18 cellular contexts compared by ENCODE assay signal in the genomic region with DNA sequence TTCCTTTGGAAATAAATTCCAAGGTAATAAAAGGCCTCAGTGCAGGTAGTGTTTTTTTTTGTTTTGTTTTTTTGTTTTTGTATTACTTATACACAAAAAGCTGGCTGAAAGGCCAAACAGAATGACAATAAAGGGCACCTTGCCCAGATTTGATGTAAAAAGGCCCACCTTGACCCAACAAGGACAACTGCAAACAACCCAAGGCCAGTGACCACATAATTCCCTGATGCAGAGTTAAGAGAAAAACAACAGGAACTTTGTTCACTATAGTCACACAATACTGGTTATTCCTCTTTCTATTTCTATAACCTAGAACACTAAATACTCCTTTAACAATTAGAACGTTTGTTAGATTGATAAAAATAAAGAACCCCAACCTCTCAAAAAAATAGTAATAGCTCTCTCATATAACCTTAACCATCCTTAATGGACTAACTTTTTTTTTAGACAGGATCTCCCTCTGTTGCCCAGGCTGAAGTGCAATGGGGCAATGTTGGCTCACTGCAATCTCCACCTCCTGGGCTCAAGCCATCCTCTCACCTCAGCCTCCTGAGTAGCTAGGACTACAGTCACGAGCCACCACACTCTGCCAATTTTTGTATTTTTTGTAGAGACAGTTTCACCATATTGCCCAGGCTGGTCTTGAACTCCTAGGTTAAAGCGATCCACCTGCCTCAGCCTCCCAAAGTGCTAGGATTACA.
"Had no signal": no experiment of that assay in that cellular context is flagged by ENCODE, and none has a peak within 500 bp of the region (broad histone marks: within the 10 kb centered on the region; RNA-seq: fewer than 3 reads in every experiment).

No MANE protein-coding gene starts in this region.

- H3K9me3 ChIP-seq: tibial artery had no signal

- H3K36me3 ChIP-seq: cardiac muscle cell, tibial artery had no signal

- ATAC-seq: activated CD4-positive, CD25-positive, alpha-beta regulatory T cell treated with anti-CD3 and anti-CD28 coated beads, Interleukin-2, amount 50 U/mL, for 24 hours; activated CD8-positive, alpha-beta memory T cell treated with anti-CD3 and anti-CD28 coated beads, Interleukin-2, amount 10 ng/mL, durations not matched to agents 7 days and 5 days; left ventricle myocardium superior; stimulated activated naive CD8-positive, alpha-beta T cell treated with anti-CD3 and anti-CD28 coated beads, Interleukin-15, Interleukin-2, amounts not matched to agents 100 U/mL and 50 U/mL, for 24 hours had no signal

- DNase-seq: activated CD4-positive, alpha-beta memory T cell treated with anti-CD3 and anti-CD28 coated beads, Interleukin-2, amount 10 ng/mL, durations not matched to agents 7 days and 5 days; activated CD4-positive, alpha-beta T cell treated with anti-CD3 and anti-CD28 coated beads, Interleukin-2, amount 10 ng/mL, durations not matched to agents 24 days and 14 days; activated CD8-positive, alpha-beta memory T cell treated with anti-CD3 and anti-CD28 coated beads, Interleukin-2, amount 10 ng/mL, durations not matched to agents 7 days and 5 days; activated effector memory CD4-positive, alpha-beta T cell treated with anti-CD3 and anti-CD28 coated beads, Interleukin-2, amount 50 U/mL, for 16 hours; activated naive CD4-positive, alpha-beta T cell treated with anti-CD3 and anti-CD28 coated beads, Interleukin-2, amount 10 ng/mL, durations not matched to agents 7 days and 5 days; activated T-cell treated with anti-CD3 and anti-CD28 coated beads for 4 hours; amygdala; cortex of kidney; immature natural killer cell; kidney glomerular epithelial cell; left ventricle myocardium superior; stimulated activated CD4-positive, alpha-beta T cell treated with anti-CD3 and anti-CD28 coated beads, Interleukin-12 subunit alpha, Interleukin-12 subunit beta, amount 100 ng/mL, for 4 hours; stimulated activated CD4-positive, alpha-beta T cell treated with anti-CD3 and anti-CD28 coated beads, Interleukin-4, amount 100 ng/mL, for 4 hours; stimulated activated naive CD8-positive, alpha-beta T cell treated with anti-CD3 and anti-CD28 coated beads, Interleukin-15, Interleukin-2, amounts not matched to agents 100 U/mL and 50 U/mL, for 24 hours; tibial artery had no signal

- H3K4me3 ChIP-seq: cardiac muscle cell, tibial artery had no signal

- H3K27ac ChIP-seq: cardiac muscle cell, parathyroid adenoma, tibial artery had no signal

- H3K27me3 ChIP-seq: cardiac muscle cell, tibial artery had no signal

- H2AFZ ChIP-seq: parathyroid adenoma had no signal

- H3K9ac ChIP-seq: parathyroid adenoma had no signal

- H3K4me1 ChIP-seq: parathyroid adenoma, tibial artery had no signal
